12 cellular contexts compared by ENCODE assay signal in the genomic region with DNA sequence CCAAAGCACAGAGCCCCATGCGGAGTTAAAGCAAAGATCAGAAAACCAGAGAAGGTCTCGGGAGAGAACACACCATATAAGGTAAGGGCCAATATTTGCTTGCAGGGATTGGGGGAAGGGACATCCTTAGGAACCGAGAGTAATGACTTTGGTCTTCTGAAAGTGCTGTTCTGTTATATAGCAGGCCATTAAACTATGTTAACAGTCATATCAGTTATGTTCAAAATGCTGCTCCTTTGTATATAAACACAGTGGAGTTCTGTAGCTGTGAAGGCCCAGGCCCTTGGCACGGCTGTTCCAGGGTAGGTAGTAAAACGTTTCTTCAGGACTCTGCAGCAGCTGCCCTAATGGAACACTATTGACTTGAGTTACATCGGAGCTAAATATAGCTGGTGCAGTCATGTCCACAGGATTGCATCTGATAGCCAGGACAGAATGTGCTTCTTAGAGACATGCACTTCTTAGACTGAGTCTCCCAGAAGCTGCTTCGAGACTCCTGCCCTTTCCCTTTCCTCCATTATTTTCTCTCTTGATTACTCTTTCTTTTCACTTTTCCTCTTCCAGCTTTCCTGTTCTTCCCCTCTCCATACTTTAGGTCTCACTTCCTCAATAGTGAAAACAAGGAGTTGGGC.
DNase-seq lines count a peak whose midpoint lies in the region; ATAC-seq and TF ChIP-seq lines count a peak whose summit lies in the region.
"Had no signal": no experiment of that assay in that cellular context is flagged by ENCODE, and none has a peak within 500 bp of the region (broad histone marks: within the 10 kb centered on the region; RNA-seq: fewer than 3 reads in every experiment).

No MANE protein-coding gene starts in this region.

- H4K20me1 ChIP-seq in KMS-11 (ENCODE audit: insufficient read depth): no peaks in the 10 kb centered on the region

- CTCF ChIA-PET in Caco-2 (lab: Charles Lee): no interaction called here

- H3K79me2 ChIP-seq in KMS-11 (ENCODE audit: insufficient read depth, low read depth): peaks cover 5% of the 10 kb centered on the region; the same call in 1 of the 2 replicates

- H2AFZ ChIP-seq in KMS-11 (ENCODE audit: low read depth): no peak overlapping the region

- H3K36me3 Mint-ChIP-seq in Caco-2 (ENCODE audit: insufficient read depth, unreplicated experiment) (peaks cover 5% of the 10 kb centered on the region), nephron progenitor cell (ENCODE audit: low read depth) (peaks cover 44% of the 10 kb centered on the region)

- H3K9me3 Mint-ChIP-seq in Caco-2 (ENCODE audit: unreplicated experiment): no peaks in the 10 kb centered on the region
- H3K9me3 Mint-ChIP-seq in nephron progenitor cell: peaks cover 10% of the 10 kb centered on the region

- H3K4me3 ChIP-seq in Caco-2 (ENCODE audit: low read depth, low read length) (no peak overlapping the region), KMS-11 (IDR thresholded peaks at IDR 0.05; ENCODE audit: insufficient read depth, low read depth, low read length) (no peak overlapping the region), esophagus squamous epithelium (no peak overlapping the region), WERI-Rb-1 (ENCODE audit: low read depth, low read length) (no peak overlapping the region)

- H3K4me1 ChIP-seq in Caco-2: peaks cover 56% of the 10 kb centered on the region
- peaks cover 84% of the 10 kb centered on the region for H3K4me1 ChIP-seq in KMS-11 (ENCODE audit: low read depth, poor library complexity, severe bottlenecking)
- H3K4me1 ChIP-seq in esophagus squamous epithelium: peaks cover 0 to 37% (median 11%) of the 10 kb centered on the region in 3 donors

- H3K27ac ChIP-seq in KMS-11: no peak overlapping the region
- peak overlapping the region; percentile 29 to 88 (median 79) for H3K27ac ChIP-seq in esophagus squamous epithelium
- no peak overlapping the region for H3K27ac ChIP-seq in WERI-Rb-1
- H3K27ac ChIP-seq: neutrophil, RWPE1 had no signal

- H3K36me3 ChIP-seq in Caco-2 (ENCODE audit: control insufficient read depth, insufficient read depth, low read length): no peaks in the 10 kb centered on the region
- H3K36me3 ChIP-seq in KMS-11 (ENCODE audit: insufficient read depth): no peaks in the 10 kb centered on the region
- H3K36me3 ChIP-seq in esophagus squamous epithelium: no peaks in the 10 kb centered on the region
- no peaks in the 10 kb centered on the region for H3K36me3 ChIP-seq in WERI-Rb-1
- H3K36me3 ChIP-seq: neutrophil had no signal

- POLR2A ChIA-PET in Caco-2 (lab: Charles Lee): no interaction called here

- TF ChIP-seq CTCF in Caco-2 (IDR thresholded peaks at IDR 0.05; ENCODE audit: insufficient read depth in 1 of 2, low read depth in 1 of 2, low read length in 1 of 2, severe bottlenecking in 1 of 2, unreplicated experiment in 1 of 2) (no peak), KMS-11 (conservative IDR thresholded peaks at IDR 0.05; ENCODE audit: low read depth, low read length) (no peak), esophagus squamous epithelium (IDR thresholded peaks at IDR 0.05) (no peak), nephron progenitor cell (IDR thresholded peaks at IDR 0.05) (no peak), WERI-Rb-1 (IDR thresholded peaks at IDR 0.05; ENCODE audit: low read depth, low read length) (no peak)

- H3K27me3 ChIP-seq in Caco-2 (replicated peaks; ENCODE audit: control insufficient read depth, insufficient read depth, low read length): no peaks in the 10 kb centered on the region
- H3K27me3 ChIP-seq in KMS-11 (ENCODE audit: insufficient read depth, low read depth): no peaks in the 10 kb centered on the region
- H3K27me3 ChIP-seq in esophagus squamous epithelium: no peaks in the 10 kb centered on the region
- H3K27me3 ChIP-seq in WERI-Rb-1 (ENCODE audit: insufficient read depth, low read depth, severe bottlenecking): no peaks in the 10 kb centered on the region
- H3K27me3 ChIP-seq: neutrophil had no signal

- no TSS peak for BruUV-seq in Caco-2 (replicated peaks; lab: Mats Ljungman, UMichigan)

- intact Hi-C loops in Caco-2 (cut with micrococcal nuclease; ENCODE audit: unreplicated experiment) (no loop called here), esophagus squamous epithelium (cut with DNase I) (no loop called here)

- peak overlapping the region; percentile 28 for H3K4me3 Mint-ChIP-seq in Caco-2 (ENCODE audit: unreplicated experiment)
- H3K4me3 Mint-ChIP-seq in nephron progenitor cell: peak overlapping the region; percentile 1
- H3K4me3 Mint-ChIP-seq: activated naive CD8-positive, alpha-beta T cell had no signal

- no peak for ATAC-seq in GM18520 (IDR thresholded peaks at IDR 0.05; ENCODE audit: unreplicated experiment)

- H3K27ac Mint-ChIP-seq in Caco-2 (ENCODE audit: unreplicated experiment) (peak overlapping the region; percentile 33), nephron progenitor cell (peak overlapping the region; percentile 46)
- H3K27ac Mint-ChIP-seq: activated naive CD8-positive, alpha-beta T cell had no signal

- TF ChIP-seq POLR2A in esophagus squamous epithelium (IDR thresholded peaks at IDR 0.05): no peak

- H3K4me1 Mint-ChIP-seq in Caco-2 (ENCODE audit: low read depth, unreplicated experiment) (peaks cover 36% of the 10 kb centered on the region), nephron progenitor cell (peaks cover 33% of the 10 kb centered on the region)

- peak overlapping the region; percentile 18; the same call in 1 of the 2 replicates for H3K4me2 ChIP-seq in KMS-11

- H3K9ac ChIP-seq in KMS-11: no peak overlapping the region

- H3K27me3 Mint-ChIP-seq in Caco-2 (ENCODE audit: insufficient read depth, unreplicated experiment) (no peaks in the 10 kb centered on the region), nephron progenitor cell (ENCODE audit: low read depth, poor library complexity) (peaks cover 3% of the 10 kb centered on the region)

- H3K9me3 ChIP-seq in Caco-2 (no peaks in the 10 kb centered on the region), esophagus squamous epithelium (no peaks in the 10 kb centered on the region), WERI-Rb-1 (ENCODE audit: severe bottlenecking) (no peaks in the 10 kb centered on the region)
- H3K9me3 ChIP-seq: neutrophil had no signal

- DNase-seq in Caco-2: peak in 1 of 2 experiments; percentile 24
- DNase-seq in esophagus squamous epithelium (lab: John Stamatoyannopoulos, UW): no peak
- no peak for DNase-seq in nephron progenitor cell
- DNase-seq in amygdala (lab: John Stamatoyannopoulos, UW): no peak
- DNase-seq in WERI-Rb-1: no peak
- no peak for DNase-seq in glomerular visceral epithelial cell (ENCODE audit: extremely low spot score)
- DNase-seq: DMS79 treated with DMSO at 0.1 percent for 48 hours had no signal

- WGBS in esophagus squamous epithelium, 2 donors: 73 to 77% methylated on average over 7 of the region's 7 CpGs

Comparison
In these comparisons a context has a peak if more than half of its experiments do, and no peak if none do; other contexts are left out.
1. H3K27ac ChIP-seq: peak in esophagus squamous epithelium (4 of 4); none in KMS-11 (single experiment) and WERI-Rb-1 (single experiment).